ENCODE assay signal across 17 cellular contexts in the genomic region with DNA sequence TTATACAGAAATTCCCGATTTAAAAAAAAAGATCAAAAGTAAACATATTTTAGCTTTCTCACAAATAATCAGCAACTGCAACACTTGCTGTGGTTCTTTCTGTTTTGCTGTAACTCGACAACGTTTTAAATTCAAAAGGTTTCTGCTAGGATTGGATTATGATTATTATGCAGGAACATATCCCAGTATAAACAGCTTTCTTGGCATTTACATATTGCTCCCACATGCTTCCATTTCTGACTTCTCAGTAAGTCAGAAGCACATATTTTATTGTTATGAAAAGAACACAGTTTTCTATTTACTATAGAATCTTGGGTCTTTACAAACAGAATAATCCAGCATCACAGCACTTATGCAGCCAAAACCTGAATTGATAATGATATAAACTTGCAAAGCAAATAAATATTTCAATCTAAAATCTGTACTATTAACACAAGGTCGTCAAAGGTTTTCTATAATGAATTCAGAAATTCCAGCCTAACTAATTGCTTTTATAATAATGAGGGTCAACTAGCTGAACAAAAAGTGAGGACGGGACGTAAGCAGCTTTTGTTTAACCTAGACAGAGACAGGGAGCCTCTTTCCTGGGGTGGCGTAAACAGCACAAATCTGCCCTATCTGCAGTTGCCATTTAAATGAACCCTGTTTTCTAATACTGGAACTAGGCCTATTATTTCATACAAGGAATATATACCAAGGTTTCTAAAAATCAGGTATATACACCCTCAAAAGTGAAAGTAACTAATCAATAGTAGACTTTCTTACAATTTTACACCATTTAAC. TPM values are rescaled to one million over a fixed set of nuclear protein-coding genes. Genes with fewer than 3 reads are reported as not detected.
DNase-seq lines count a peak whose midpoint lies in the region; ATAC-seq and TF ChIP-seq lines count a peak whose summit lies in the region.
"Had no signal": no experiment of that assay in that cellular context is flagged by ENCODE, and none has a peak within 500 bp of the region (broad histone marks: within the 10 kb centered on the region; RNA-seq: fewer than 3 reads in every experiment).

No MANE protein-coding gene starts in this region.

- ATAC-seq in psoas muscle (no peak), HG03196 (IDR thresholded peaks at IDR 0.05; ENCODE audit: unreplicated experiment) (no peak)
- ATAC-seq in stimulated activated naive B cell treated with anti-CD40 and anti-IgM and Interleukin-4, amounts not matched to agents 10 μg/mL and 1 μg/mL and 100 μg/mL, for 72 hours (replicated peaks), result no peak
- ATAC-seq: activated CD4-positive, alpha-beta T cell treated with anti-CD3 and anti-CD28 coated beads for 36 hours; left lung had no signal

- intact Hi-C loops in psoas muscle (cut with DNase I), result no loop called here

- TF ChIP-seq CTCF in AG09309 (IDR thresholded peaks at IDR 0.05; ENCODE audit: control insufficient read depth, insufficient read depth, low read depth, low read length, missing control alignments) (no peak), fibroblast of mammary gland (conservative IDR thresholded peaks at IDR 0.05; ENCODE audit: control insufficient read depth, insufficient read depth, low read depth, low read length) (no peak), psoas muscle (IDR thresholded peaks at IDR 0.05) (no peak)

- peaks cover 7% of the 10 kb centered on the region for H3K4me1 ChIP-seq in psoas muscle
- H3K4me1 ChIP-seq: BLaER1 treated with 17β-estradiol and CSF1 and Interleukin-3, amounts not matched to agents 10 nM and 100 nM; left lung had no signal

- no peak overlapping the region for H3K4me3 Mint-ChIP-seq in stimulated activated naive B cell treated with anti-CD40 and anti-IgM and Interleukin-4, amounts not matched to agents 10 μg/mL and 1 μg/mL and 100 μg/mL, for 72 hours
- H3K4me3 Mint-ChIP-seq: activated CD4-positive, alpha-beta T cell treated with anti-CD3 and anti-CD28 coated beads for 36 hours had no signal

- H3K4me3 ChIP-seq in AG09309 (ENCODE audit: control insufficient read depth, low read depth, low read length), result peak overlapping the region; percentile 12
- peak overlapping the region; percentile 22 for H3K4me3 ChIP-seq in fibroblast of mammary gland (ENCODE audit: control insufficient read depth, low read depth, low read length)
- peak overlapping the region; percentile 42 for H3K4me3 ChIP-seq in psoas muscle
- H3K4me3 ChIP-seq: BLaER1 treated with 17β-estradiol and CSF1 and Interleukin-3, amounts not matched to agents 10 nM and 100 nM; left lung had no signal

- DNase-seq in AG09309 (ENCODE audit: low read depth) (no peak), OCI-M1 (lab: John Stamatoyannopoulos, UW) (peak; percentile 36), fibroblast of mammary gland (ENCODE audit: low read depth) (no peak), psoas muscle (no peak), NCI-H2196 treated with DMSO at 0.1 percent for 48 hours (lab: John Stamatoyannopoulos, UW; ENCODE audit: unreplicated experiment) (no peak)
- DNase-seq in activated T-cell treated with anti-CD3 and anti-CD28 coated beads, Interleukin-2, amount 50 U/mL, for 48 hours, result no peak
- DNase-seq in stimulated activated naive B cell treated with anti-CD40 and anti-IgM and Interleukin-4, amounts not matched to agents 10 μg/mL and 1 μg/mL and 100 μg/mL, for 72 hours, result no peak
- DNase-seq: activated CD4-positive, alpha-beta T cell treated with anti-CD3 and anti-CD28 coated beads for 36 hours; cerebellar nuclear complex; GF-D8; left lung; NCI-H1092; NCI-H524 treated with DMSO at 0.1 percent for 48 hours; trophoblast cell had no signal

- no peak overlapping the region for H3K27ac Mint-ChIP-seq in stimulated activated naive B cell treated with anti-CD40 and anti-IgM and Interleukin-4, amounts not matched to agents 10 μg/mL and 1 μg/mL and 100 μg/mL, for 72 hours
- H3K27ac Mint-ChIP-seq: activated CD4-positive, alpha-beta T cell treated with anti-CD3 and anti-CD28 coated beads for 36 hours; progenitor cell of endocrine pancreas had no signal

- no peaks in the 10 kb centered on the region for H3K9me3 ChIP-seq in psoas muscle
- H3K9me3 ChIP-seq: left lung had no signal

- no peaks in the 10 kb centered on the region for H3K36me3 ChIP-seq in psoas muscle (ENCODE audit: insufficient read depth in 1 of 2, low read depth in 1 of 2)
- H3K36me3 ChIP-seq: BLaER1 treated with 17β-estradiol and CSF1 and Interleukin-3, amounts not matched to agents 10 nM and 100 nM; left lung had no signal

- peaks cover 0 to 2% of the 10 kb centered on the region in 2 donors for H3K9me3 Mint-ChIP-seq in stimulated activated naive B cell treated with anti-CD40 and anti-IgM and Interleukin-4, amounts not matched to agents 10 μg/mL and 1 μg/mL and 100 μg/mL, for 72 hours

- H3K4me1 Mint-ChIP-seq in stimulated activated naive B cell treated with anti-CD40 and anti-IgM and Interleukin-4, amounts not matched to agents 10 μg/mL and 1 μg/mL and 100 μg/mL, for 72 hours, result no peaks in the 10 kb centered on the region
- H3K4me1 Mint-ChIP-seq: activated CD4-positive, alpha-beta T cell treated with anti-CD3 and anti-CD28 coated beads for 36 hours had no signal

- no peaks in the 10 kb centered on the region for H3K27me3 ChIP-seq in psoas muscle (ENCODE audit: insufficient read depth in 3 of 3, low read length in 2 of 3)
- H3K27me3 ChIP-seq: BLaER1 treated with 17β-estradiol and CSF1 and Interleukin-3, amounts not matched to agents 10 nM and 100 nM; left lung had no signal

- no peaks in the 10 kb centered on the region for H3K27me3 Mint-ChIP-seq in stimulated activated naive B cell treated with anti-CD40 and anti-IgM and Interleukin-4, amounts not matched to agents 10 μg/mL and 1 μg/mL and 100 μg/mL, for 72 hours
- H3K27me3 Mint-ChIP-seq: activated CD4-positive, alpha-beta T cell treated with anti-CD3 and anti-CD28 coated beads for 36 hours; progenitor cell of endocrine pancreas had no signal

- 43 to 54% (median 45%) methylated on average over 7 of the region's 7 CpGs for WGBS in psoas muscle, 3 donors

- H3K36me3 Mint-ChIP-seq in stimulated activated naive B cell treated with anti-CD40 and anti-IgM and Interleukin-4, amounts not matched to agents 10 μg/mL and 1 μg/mL and 100 μg/mL, for 72 hours, result no peaks in the 10 kb centered on the region

- H3K27ac ChIP-seq in psoas muscle, result no peak overlapping the region
- H3K27ac ChIP-seq: BLaER1 treated with 17β-estradiol and CSF1 and Interleukin-3, amounts not matched to agents 10 nM and 100 nM; left lung had no signal

RNA-seq across cellular contexts. Expression of a gene that starts 9.8 kb away (rescaled TPM):
- 1 to 10 TPM; 2.8 to 8.8 (median 5.2) TPM for total RNA-seq in psoas muscle
- polyA plus RNA-seq in psoas muscle, result 1 to 10 TPM in 2 of 3 donors, under 1 TPM in 1; 0.92 to 2.3 (median 2.3) TPM
- total RNA-seq: activated CD4-positive, alpha-beta T cell treated with anti-CD3 and anti-CD28 coated beads for 36 hours had no signal
